In the genomic region with DNA sequence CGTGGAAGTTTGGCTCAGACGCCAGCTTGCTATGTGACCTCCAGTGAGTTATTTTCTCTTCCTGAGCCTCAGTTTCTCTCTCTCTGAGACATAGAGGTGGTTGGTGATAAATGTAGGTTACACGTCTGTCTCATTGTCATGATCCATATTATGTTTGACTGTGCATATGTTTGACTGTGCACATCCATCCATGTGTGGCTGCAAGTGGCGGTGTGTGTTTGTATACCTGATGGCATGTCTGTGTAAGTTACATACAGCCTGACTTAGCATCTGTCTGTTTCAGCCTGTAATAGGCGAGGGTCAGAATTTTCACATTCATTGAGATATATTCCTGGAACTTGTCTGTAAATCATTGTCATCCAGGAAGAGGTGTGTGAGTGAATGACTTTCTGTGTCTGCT, we compare ENCODE assay signal across 10 cellular contexts. TPM values are rescaled to one million over a fixed set of nuclear protein-coding genes. Genes with fewer than 3 reads are reported as not detected.
DNase-seq lines count a peak whose midpoint lies in the region; ATAC-seq and TF ChIP-seq lines count a peak whose summit lies in the region.
"Had no signal": no experiment of that assay in that cellular context is flagged by ENCODE, and none has a peak within 500 bp of the region (broad histone marks: within the 10 kb centered on the region; RNA-seq: fewer than 3 reads in every experiment).

No MANE protein-coding gene starts in this region.

- H3K27me3 ChIP-seq in cardiac muscle cell (no peaks in the 10 kb centered on the region), esophagus muscularis mucosa (no peaks in the 10 kb centered on the region), neutrophil (peaks cover 16% of the 10 kb centered on the region), vagina (no peaks in the 10 kb centered on the region)

- H3K27ac Mint-ChIP-seq in natural killer cell: no peak overlapping the region

- H3K4me1 ChIP-seq in cardiac muscle cell (ENCODE audit: low read depth): peaks cover 43% of the 10 kb centered on the region
- H3K4me1 ChIP-seq in esophagus muscularis mucosa: peaks cover 51 to 94% (median 91%) of the 10 kb centered on the region in 4 donors
- peaks cover 48% of the 10 kb centered on the region in 2 experiments for H3K4me1 ChIP-seq in neutrophil (ENCODE audit: control insufficient read depth in 1 of 2, insufficient read depth in 1 of 2, low read depth in 1 of 2, low read length in 1 of 2)
- peaks cover 76% of the 10 kb centered on the region for H3K4me1 ChIP-seq in vagina

- H3K36me3 Mint-ChIP-seq in natural killer cell: no peaks in the 10 kb centered on the region

- no peaks in the 10 kb centered on the region for H3K9me3 Mint-ChIP-seq in natural killer cell

- DNase-seq in cardiac muscle cell (ENCODE audit: low read depth in 1 of 2, low spot score in 1 of 2) (no peak), Right ventricle myocardium superior (no peak), esophagus muscularis mucosa (ENCODE audit: extremely low spot score) (no peak), vagina (ENCODE audit: extremely low spot score in 2 of 2) (no peak), GM03348 (ENCODE audit: low spot score) (no peak), natural killer cell (no peak), NCI-H748 (lab: John Stamatoyannopoulos, UW; ENCODE audit: unreplicated experiment) (no peak)
- DNase-seq: T-helper 1 cell had no signal

- peaks cover 10 to 27% of the 10 kb centered on the region in 2 donors for H3K27me3 Mint-ChIP-seq in natural killer cell (ENCODE audit: low read depth in 2 of 2)

- ATAC-seq in Right ventricle myocardium superior (ENCODE audit: poor library complexity): no peak
- ATAC-seq in natural killer cell: no peak

- H3K4me1 Mint-ChIP-seq in natural killer cell: peaks cover 14% of the 10 kb centered on the region in 2 donors

- intact Hi-C loops in Right ventricle myocardium superior (cut with DNase I): no loop called here
- intact Hi-C loops in esophagus muscularis mucosa (cut with DNase I): no loop called here
- intact Hi-C loops in vagina (cut with DNase I): no loop called here
- intact Hi-C loops in natural killer cell (cut with micrococcal nuclease): no loop called here

- H3K4me3 ChIP-seq in cardiac muscle cell: no peak overlapping the region
- peak overlapping the region; percentile 56 to 77 (median 68) for H3K4me3 ChIP-seq in esophagus muscularis mucosa
- no peak overlapping the region for H3K4me3 ChIP-seq in neutrophil (ENCODE audit: low read depth in 1 of 2, low read length in 1 of 2)
- peak overlapping the region; percentile 19 to 76 for H3K4me3 ChIP-seq in vagina
- H3K4me3 ChIP-seq: HAP-1 had no signal

- no peak for TF ChIP-seq EP300 in esophagus muscularis mucosa (IDR thresholded peaks at IDR 0.05)

- TF ChIP-seq POLR2A in esophagus muscularis mucosa (IDR thresholded peaks at IDR 0.05; ENCODE audit: low read depth) (no peak), vagina (IDR thresholded peaks at IDR 0.05) (no peak)

- H3K36me3 ChIP-seq in cardiac muscle cell (no peaks in the 10 kb centered on the region), esophagus muscularis mucosa (peaks cover 0 to 24% (median 0%) of the 10 kb centered on the region in 4 donors), neutrophil (no peaks in the 10 kb centered on the region), vagina (no peaks in the 10 kb centered on the region)
- H3K36me3 ChIP-seq: HAP-1 had no signal

- TF ChIP-seq CTCF in cardiac muscle cell (IDR thresholded peaks at IDR 0.05; ENCODE audit: low read depth, low read length): no peak
- TF ChIP-seq CTCF in esophagus muscularis mucosa (IDR thresholded peaks at IDR 0.05): no peak
- TF ChIP-seq CTCF in neutrophil (IDR thresholded peaks at IDR 0.05): no peak
- no peak for TF ChIP-seq CTCF in vagina (IDR thresholded peaks at IDR 0.05)
- no peak for TF ChIP-seq CTCF in natural killer cell (IDR thresholded peaks at IDR 0.05)

- H3K4me3 Mint-ChIP-seq in natural killer cell: no peak overlapping the region

- 35% methylated on average over 5 of the region's 5 CpGs for WGBS in esophagus muscularis mucosa

- H3K27ac ChIP-seq in cardiac muscle cell (peak overlapping the region; percentile 54), esophagus muscularis mucosa (replicated peaks in 1 of 4) (peak overlapping the region; percentile 86 to 92 (median 88)), neutrophil (peak overlapping the region; percentile 56), vagina (peak overlapping the region; percentile 94)

- no peaks in the 10 kb centered on the region for H3K9me3 ChIP-seq in cardiac muscle cell (ENCODE audit: low read depth)
- no peaks in the 10 kb centered on the region for H3K9me3 ChIP-seq in esophagus muscularis mucosa
- H3K9me3 ChIP-seq in neutrophil: no peaks in the 10 kb centered on the region
- no peaks in the 10 kb centered on the region for H3K9me3 ChIP-seq in vagina
- H3K9me3 ChIP-seq: HAP-1 had no signal

RNA-seq across cellular contexts. Expression of gene SPARC, which starts 3.3 kb away (rescaled TPM):
- 130 and 216 TPM in 2 replicates for total RNA-seq in cardiac muscle cell
- polyA plus RNA-seq in cardiac muscle cell: 548 and 705 TPM in 2 replicates
- 435 TPM for total RNA-seq in Right ventricle myocardium superior
- total RNA-seq in esophagus muscularis mucosa: 100 to 1,000 TPM; 269 to 875 (median 432) TPM
- 273 TPM for total RNA-seq in vagina
- total RNA-seq in natural killer cell: 10 to 100 TPM in 2 of 3 donors, 1 to 10 TPM in 1; 3.2 to 48.5 (median 23.4) TPM

Comparison
In these comparisons a context has a peak if more than half of its experiments do, and no peak if none do; other contexts are left out.
1. H3K4me3 ChIP-seq: peak in esophagus muscularis mucosa (4 of 4) and vagina (2 of 2); none in cardiac muscle cell (single experiment) and neutrophil (0 of 2).
2. Peak in every context shown above with its lines, with median percentiles within 50 percentile points of each other: H3K27ac ChIP-seq.